25 cellular contexts compared by ENCODE assay signal in the genomic region with DNA sequence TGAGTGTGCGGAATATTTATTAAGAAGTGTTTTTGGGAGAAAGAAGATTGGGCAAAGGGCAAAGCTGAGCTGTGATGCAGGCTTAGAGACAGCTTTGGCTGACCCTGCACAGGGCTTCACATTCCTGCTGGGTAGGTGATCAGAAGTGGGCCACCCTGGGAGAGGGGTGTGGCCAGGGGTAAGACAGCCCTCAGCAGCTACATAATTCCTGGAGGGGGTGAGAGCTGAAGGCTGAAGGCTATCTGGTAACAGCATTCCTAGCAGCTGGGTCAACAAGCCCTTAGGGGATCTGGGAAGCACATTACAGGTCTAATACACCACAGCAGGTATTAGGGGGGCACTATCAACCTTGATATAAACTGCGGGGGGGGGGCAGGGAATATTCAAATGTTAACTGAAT. TPM values are rescaled to one million over a fixed set of nuclear protein-coding genes. Genes with fewer than 3 reads are reported as not detected.
"Had no signal": no experiment of that assay in that cellular context is flagged by ENCODE, and none has a peak within 500 bp of the region (broad histone marks: within the 10 kb centered on the region; RNA-seq: fewer than 3 reads in every experiment).

No MANE protein-coding gene starts in this region.

- H3K9me3 ChIP-seq: body of pancreas, colonic mucosa, heart left ventricle, sigmoid colon, stomach, upper lobe of left lung had no signal

- H3K4me1 ChIP-seq: body of pancreas, colonic mucosa, sigmoid colon, stomach, upper lobe of left lung had no signal

- H3K27me3 ChIP-seq: body of pancreas, colonic mucosa, heart left ventricle, sigmoid colon, stomach, upper lobe of left lung had no signal

- ATAC-seq: body of pancreas; heart left ventricle; left colon; stimulated activated effector memory CD8-positive, alpha-beta T cell treated with anti-CD3 and anti-CD28 coated beads, Interleukin-12 subunit alpha, Interleukin-12 subunit beta, amount 100 ng/mL, for 72 hours had no signal

- H3K4me3 ChIP-seq: body of pancreas, colonic mucosa, heart left ventricle, sigmoid colon, stomach, upper lobe of left lung had no signal

- DNase-seq: activated B cell treated with CpG ODN at 0.5 μM for 24 hours; activated CD4-positive, alpha-beta memory T cell treated with anti-CD3 and anti-CD28 coated beads for 36 hours; activated CD4-positive, alpha-beta T cell treated with anti-CD3 and anti-CD28 coated beads for 4 hours; activated gamma-delta T cell treated with Interleukin-2 at 50 U/mL for 16 hours; activated naive CD8-positive, alpha-beta T cell treated with anti-CD3 and anti-CD28 coated beads for 36 hours; activated T-cell treated with anti-CD3 and anti-CD28 coated beads for 4 hours; body of pancreas; central memory CD4-positive, alpha-beta T cell; colonic mucosa; heart left ventricle; left colon; midbrain; nucleus accumbens; sigmoid colon; stimulated activated CD4-positive, alpha-beta T cell treated with anti-CD3 and anti-CD28 coated beads, Interleukin-4, amount 100 ng/mL, for 24 hours; stomach; upper lobe of left lung had no signal

- H3K4me1 Mint-ChIP-seq: activated naive CD8-positive, alpha-beta T cell treated with anti-CD3 and anti-CD28 coated beads for 36 hours; nephron; stimulated activated effector memory CD8-positive, alpha-beta T cell treated with anti-CD3 and anti-CD28 coated beads, Interleukin-12 subunit alpha, Interleukin-12 subunit beta, amount 100 ng/mL, for 72 hours had no signal

- H3K27ac Mint-ChIP-seq: activated B cell treated with CpG ODN at 0.5 μM for 24 hours; activated CD4-positive, alpha-beta memory T cell treated with anti-CD3 and anti-CD28 coated beads for 36 hours; activated naive CD8-positive, alpha-beta T cell treated with anti-CD3 and anti-CD28 coated beads for 36 hours; activated T-helper 1 cell treated with anti-CD3 and anti-CD28 coated beads, Interleukin-12 subunit alpha, Interleukin-12 subunit beta, Interleukin-2, Interleukin-4 antibody, amounts not matched to agents 30 ng/mL and 10 ng/mL and 1 ng/mL, durations not matched to agents 14 hours and 24 hours and 36 hours; nephron; stimulated activated effector memory CD8-positive, alpha-beta T cell treated with anti-CD3 and anti-CD28 coated beads, Interleukin-12 subunit alpha, Interleukin-12 subunit beta, amount 100 ng/mL, for 72 hours had no signal

- H3K4me3 Mint-ChIP-seq: activated B cell treated with CpG ODN at 0.5 μM for 24 hours; activated CD4-positive, alpha-beta memory T cell treated with anti-CD3 and anti-CD28 coated beads for 36 hours; activated naive CD8-positive, alpha-beta T cell treated with anti-CD3 and anti-CD28 coated beads for 36 hours; activated T-helper 1 cell treated with anti-CD3 and anti-CD28 coated beads, Interleukin-12 subunit alpha, Interleukin-12 subunit beta, Interleukin-2, Interleukin-4 antibody, amounts not matched to agents 30 ng/mL and 10 ng/mL and 1 ng/mL, durations not matched to agents 14 hours and 24 hours and 36 hours; nephron; stimulated activated effector memory CD8-positive, alpha-beta T cell treated with anti-CD3 and anti-CD28 coated beads, Interleukin-12 subunit alpha, Interleukin-12 subunit beta, amount 100 ng/mL, for 72 hours had no signal

- H3K36me3 Mint-ChIP-seq: activated CD4-positive, alpha-beta memory T cell treated with anti-CD3 and anti-CD28 coated beads for 36 hours; activated naive CD8-positive, alpha-beta T cell treated with anti-CD3 and anti-CD28 coated beads for 36 hours; stimulated activated effector memory CD8-positive, alpha-beta T cell treated with anti-CD3 and anti-CD28 coated beads, Interleukin-12 subunit alpha, Interleukin-12 subunit beta, amount 100 ng/mL, for 72 hours had no signal

- H3K9me3 Mint-ChIP-seq: activated CD4-positive, alpha-beta memory T cell treated with anti-CD3 and anti-CD28 coated beads for 36 hours; activated naive CD8-positive, alpha-beta T cell treated with anti-CD3 and anti-CD28 coated beads for 36 hours; activated T-helper 1 cell treated with anti-CD3 and anti-CD28 coated beads, Interleukin-12 subunit alpha, Interleukin-12 subunit beta, Interleukin-2, Interleukin-4 antibody, amounts not matched to agents 30 ng/mL and 10 ng/mL and 1 ng/mL, durations not matched to agents 14 hours and 24 hours and 36 hours; nephron had no signal

- H3K36me3 ChIP-seq: colonic mucosa, heart left ventricle, sigmoid colon, stomach, upper lobe of left lung had no signal

- H3K27ac ChIP-seq: body of pancreas, colonic mucosa, heart left ventricle, sigmoid colon, stomach, upper lobe of left lung had no signal

RNA-seq across cellular contexts. Expression of gene OOSP1, which starts 5.8 kb away (rescaled TPM):
- total RNA-seq: activated B cell treated with CpG ODN at 0.5 μM for 24 hours; activated CD4-positive, alpha-beta memory T cell treated with anti-CD3 and anti-CD28 coated beads for 36 hours; activated naive CD8-positive, alpha-beta T cell treated with anti-CD3 and anti-CD28 coated beads for 36 hours; activated T-helper 1 cell treated with anti-CD3 and anti-CD28 coated beads, Interleukin-12 subunit alpha, Interleukin-12 subunit beta, Interleukin-2, Interleukin-4 antibody, amounts not matched to agents 30 ng/mL and 10 ng/mL and 1 ng/mL, durations not matched to agents 14 hours and 24 hours and 36 hours; body of pancreas; colonic mucosa; lung microvascular endothelial cell; sigmoid colon; stomach had no signal
- polyA plus RNA-seq: esophagus, heart left ventricle, sigmoid colon, stomach had no signal

RNA-seq across cellular contexts. Expression of gene OOSP4A, which starts 19.8 kb away (rescaled TPM):
- total RNA-seq: activated B cell treated with CpG ODN at 0.5 μM for 24 hours; activated CD4-positive, alpha-beta memory T cell treated with anti-CD3 and anti-CD28 coated beads for 36 hours; activated naive CD8-positive, alpha-beta T cell treated with anti-CD3 and anti-CD28 coated beads for 36 hours; activated T-helper 1 cell treated with anti-CD3 and anti-CD28 coated beads, Interleukin-12 subunit alpha, Interleukin-12 subunit beta, Interleukin-2, Interleukin-4 antibody, amounts not matched to agents 30 ng/mL and 10 ng/mL and 1 ng/mL, durations not matched to agents 14 hours and 24 hours and 36 hours; body of pancreas; colonic mucosa; frontal cortex; heart left ventricle; left colon; lung microvascular endothelial cell; renal cortical epithelial cell; sigmoid colon; stomach; temporal lobe; upper lobe of left lung had no signal
- polyA plus RNA-seq: esophagus, heart left ventricle, sigmoid colon, stomach had no signal
